18 cellular contexts compared by ENCODE assay signal in genomic region chr14:104243200-104243599, GRCh38.
DNase-seq lines count a peak whose midpoint lies in the region; ATAC-seq and TF ChIP-seq lines count a peak whose summit lies in the region.
"Had no signal": no experiment of that assay in that cellular context is flagged by ENCODE, and none has a peak within 500 bp of the region (broad histone marks: within the 10 kb centered on the region; RNA-seq: fewer than 3 reads in every experiment).

No MANE protein-coding gene starts in this region.

- no peak overlapping the region for H3K4me3 ChIP-seq in coronary artery
- H3K4me3 ChIP-seq: GM23248 had no signal

- TF ChIP-seq CTCF in natural killer cell (IDR thresholded peaks at IDR 0.05) (no peak), coronary artery (IDR thresholded peaks at IDR 0.05) (no peak), osteocyte (IDR thresholded peaks at IDR 0.05) (no peak)

- no peak overlapping the region for H3K27ac ChIP-seq in coronary artery
- H3K27ac ChIP-seq: GM23248 had no signal

- peak; percentile 6 for DNase-seq in natural killer cell treated with Interleukin-12 subunit alpha and Interleukin-12 subunit beta and Interleukin-15 and Interleukin-18, amount 100 ng/mL, for 72 hours (ENCODE audit: low spot score)
- DNase-seq in natural killer cell (no peak), coronary artery (ENCODE audit: low spot score) (peak; percentile 43), osteocyte (ENCODE audit: extremely low spot score, unreplicated experiment) (peak; percentile 36)
- DNase-seq: ACHN; BE2C; C1 segment of cervical spinal cord; CD4-positive, CD25-positive, alpha-beta regulatory T cell; CD8-positive, alpha-beta memory T cell; COR-L47; GDM1; GM23248; HCEC 1CT; HFFc6 had no signal

- no peak overlapping the region for H3K4me3 Mint-ChIP-seq in natural killer cell treated with Interleukin-12 subunit alpha and Interleukin-12 subunit beta and Interleukin-15 and Interleukin-18, amount 100 ng/mL, for 72 hours
- H3K4me3 Mint-ChIP-seq in natural killer cell (no peak overlapping the region), osteocyte (ENCODE audit: unreplicated experiment) (no peak overlapping the region)
- H3K4me3 Mint-ChIP-seq: CD4-positive, CD25-positive, alpha-beta regulatory T cell; CD8-positive, alpha-beta memory T cell; HFFc6; IgD-negative memory B cell had no signal

- no peak overlapping the region for H3K27ac Mint-ChIP-seq in natural killer cell treated with Interleukin-12 subunit alpha and Interleukin-12 subunit beta and Interleukin-15 and Interleukin-18, amount 100 ng/mL, for 72 hours
- H3K27ac Mint-ChIP-seq in natural killer cell (no peak overlapping the region), osteocyte (ENCODE audit: unreplicated experiment) (no peak overlapping the region)
- H3K27ac Mint-ChIP-seq: CD8-positive, alpha-beta memory T cell; HFFc6; IgD-negative memory B cell had no signal

- H3K36me3 Mint-ChIP-seq in natural killer cell treated with Interleukin-12 subunit alpha and Interleukin-12 subunit beta and Interleukin-15 and Interleukin-18, amount 100 ng/mL, for 72 hours, result no peaks in the 10 kb centered on the region
- H3K36me3 Mint-ChIP-seq in natural killer cell (no peaks in the 10 kb centered on the region), osteocyte (ENCODE audit: unreplicated experiment) (no peaks in the 10 kb centered on the region)
- H3K36me3 Mint-ChIP-seq: CD4-positive, CD25-positive, alpha-beta regulatory T cell; IgD-negative memory B cell had no signal

- ATAC-seq in natural killer cell treated with Interleukin-12 subunit alpha and Interleukin-12 subunit beta and Interleukin-15 and Interleukin-18, amount 100 ng/mL, for 72 hours, result no peak
- ATAC-seq in natural killer cell (no peak), HG03175 (IDR thresholded peaks at IDR 0.05; ENCODE audit: unreplicated experiment) (no peak), HG02759 (IDR thresholded peaks at IDR 0.05; ENCODE audit: unreplicated experiment) (no peak)
- ATAC-seq: HepG2 had no signal

- H3K4me1 Mint-ChIP-seq in natural killer cell treated with Interleukin-12 subunit alpha and Interleukin-12 subunit beta and Interleukin-15 and Interleukin-18, amount 100 ng/mL, for 72 hours (ENCODE audit: low read depth in 2 of 2), result no peaks in the 10 kb centered on the region
- H3K4me1 Mint-ChIP-seq in natural killer cell, result no peaks in the 10 kb centered on the region
- no peaks in the 10 kb centered on the region for H3K4me1 Mint-ChIP-seq in osteocyte (ENCODE audit: unreplicated experiment)
- H3K4me1 Mint-ChIP-seq: CD4-positive, CD25-positive, alpha-beta regulatory T cell; CD8-positive, alpha-beta memory T cell had no signal

- intact Hi-C loops in natural killer cell (cut with micrococcal nuclease), result no loop called here

- peaks cover 7 to 9% of the 10 kb centered on the region in 2 donors for H3K27me3 Mint-ChIP-seq in natural killer cell treated with Interleukin-12 subunit alpha and Interleukin-12 subunit beta and Interleukin-15 and Interleukin-18, amount 100 ng/mL, for 72 hours
- peaks cover 0 to 2% of the 10 kb centered on the region in 2 donors for H3K27me3 Mint-ChIP-seq in natural killer cell (ENCODE audit: low read depth in 2 of 2)
- no peaks in the 10 kb centered on the region for H3K27me3 Mint-ChIP-seq in osteocyte (ENCODE audit: unreplicated experiment)
- H3K27me3 Mint-ChIP-seq: CD4-positive, CD25-positive, alpha-beta regulatory T cell had no signal

- no peaks in the 10 kb centered on the region for H3K9me3 Mint-ChIP-seq in natural killer cell treated with Interleukin-12 subunit alpha and Interleukin-12 subunit beta and Interleukin-15 and Interleukin-18, amount 100 ng/mL, for 72 hours
- H3K9me3 Mint-ChIP-seq in natural killer cell (no peaks in the 10 kb centered on the region), osteocyte (ENCODE audit: unreplicated experiment) (peaks cover 5% of the 10 kb centered on the region)
